ENCODE assay signal across 8 cellular contexts in genomic region chr11:117823294-117823940, GRCh38. TPM values are rescaled to one million over a fixed set of nuclear protein-coding genes. Genes with fewer than 3 reads are reported as not detected.
DNase-seq lines count a peak whose midpoint lies in the region; ATAC-seq and TF ChIP-seq lines count a peak whose summit lies in the region.
"Had no signal": no experiment of that assay in that cellular context is flagged by ENCODE, and none has a peak within 500 bp of the region (broad histone marks: within the 10 kb centered on the region; RNA-seq: fewer than 3 reads in every experiment).

No MANE protein-coding gene starts in this region.

- H3K27ac Mint-ChIP-seq in H9 = no peak overlapping the region

- DNase-seq in H9 = no peak
- peak; percentile 21 for DNase-seq in SK-MEL-5 (ENCODE audit: low read depth, low spot score)
- no peak for DNase-seq in esophagus squamous epithelium (lab: John Stamatoyannopoulos, UW)
- DNase-seq in renal cortical epithelial cell (ENCODE audit: low read depth) = peak; percentile 63
- DNase-seq in NCI-H1417 treated with DMSO at 0.1 percent for 48 hours (lab: John Stamatoyannopoulos, UW) = no peak
- DNase-seq in COR-L47 (lab: John Stamatoyannopoulos, UW) = no peak

- H3T11ph ChIP-seq in H9 (ENCODE audit: low read length) = no peak overlapping the region

- H3K4ac ChIP-seq in H9 (ENCODE audit: low read depth, low read length) = no peak overlapping the region

- H3K36me3 ChIP-seq in esophagus squamous epithelium = no peaks in the 10 kb centered on the region

- H4K8ac ChIP-seq in H9 (replicated peaks; ENCODE audit: insufficient read length, low read depth, low read length) = no peak overlapping the region

- no peak overlapping the region for H4K91ac ChIP-seq in H9 (ENCODE audit: insufficient read length, low read depth, low read length)

- H3K18ac ChIP-seq in H9 (ENCODE audit: insufficient read length, low read depth, low read length) = no peak overlapping the region

- no CpG with 5 or more reads among the region's 18 CpGs for WGBS in H9 (ENCODE audit: extremely low coverage, insufficient read length, low lambda C conversion rate)
- 52 to 75% methylated on average over 5 of the region's 18 CpGs for WGBS in esophagus squamous epithelium, 2 donors

- H2BK20ac ChIP-seq in H9 (ENCODE audit: low read depth, low read length, poor library complexity, severe bottlenecking) = no peak overlapping the region

- H2BK120ac ChIP-seq in H9 (ENCODE audit: low read depth, low read length, poor library complexity, severe bottlenecking) = no peak overlapping the region

- in situ Hi-C loops in SK-MEL-5 (cut with HindIII; ENCODE audit: low pct_unique_long_range_greater_than_20kb, low sequenced_read_pairs) = loop anchor here (25.0 kb wide), 1 partner anchor 114 kb away; the partner anchor contains the start of gene TMPRSS13

- no peaks in the 10 kb centered on the region for H3K79me2 ChIP-seq in H9 (ENCODE audit: insufficient read depth, low read length)

- H3K27ac ChIP-seq in H9 (ENCODE audit: insufficient read length, low read depth, low read length) (no peak overlapping the region), esophagus squamous epithelium (peak overlapping the region; percentile 57 to 86 (median 69))
- H3K27ac ChIP-seq: SK-N-MC had no signal

- no peak overlapping the region for H3K9ac ChIP-seq in H9 (ENCODE audit: extremely low read depth, insufficient read length, low read length)

- H3K56ac ChIP-seq in H9 (ENCODE audit: insufficient read length, low read depth, low read length) = no peak overlapping the region

- no peaks in the 10 kb centered on the region for H3K9me3 ChIP-seq in H9 (ENCODE audit: control insufficient read depth, low read depth, low read length)
- H3K9me3 ChIP-seq in esophagus squamous epithelium = no peaks in the 10 kb centered on the region

- no peak overlapping the region for H3K23ac ChIP-seq in H9 (ENCODE audit: insufficient read length, low read depth, low read length)

- no peak overlapping the region for H2AFZ ChIP-seq in H9 (ENCODE audit: low read length)

- H3K4me1 Mint-ChIP-seq in H9 = peaks cover 40 to 52% of the 10 kb centered on the region in 2 experiments

- no peak overlapping the region for H2BK15ac ChIP-seq in H9 (ENCODE audit: low read depth, low read length)

- no peaks in the 10 kb centered on the region for H3K23me2 ChIP-seq in H9 (ENCODE audit: insufficient read length, low read depth, low read length, poor library complexity, severe bottlenecking)

- H3K4me1 ChIP-seq in H9 (ENCODE audit: insufficient read depth, low read length) = no peaks in the 10 kb centered on the region; the same call in 1 of the 2 replicates
- peaks cover under 1 to 47% (median 27%) of the 10 kb centered on the region in 3 donors for H3K4me1 ChIP-seq in esophagus squamous epithelium

- H3K14ac ChIP-seq in H9 (ENCODE audit: insufficient read depth, low read length) = no peak overlapping the region

- no peak for ATAC-seq in GM21447 (IDR thresholded peaks at IDR 0.05; ENCODE audit: unreplicated experiment)

- H3K27me3 ChIP-seq in H9 (ENCODE audit: insufficient read depth, low read length) = no peaks in the 10 kb centered on the region
- peaks cover 0 to 21% (median 0%) of the 10 kb centered on the region in 4 donors for H3K27me3 ChIP-seq in esophagus squamous epithelium

- H3K36me3 Mint-ChIP-seq in H9 (ENCODE audit: insufficient read depth in 1 of 3, low read depth in 3 of 3) = no peaks in the 10 kb centered on the region

- intact Hi-C loops in esophagus squamous epithelium (cut with DNase I) = no loop called here

- peak; percentile 53; the same call in 2 of the 3 replicates for TF ChIP-seq CTCF in H9 (conservative IDR thresholded peaks at IDR 0.05)
- peak in 1 of 6 experiments; percentile 29 for TF ChIP-seq CTCF in esophagus squamous epithelium (IDR thresholded peaks at IDR 0.05)

- H2AK5ac ChIP-seq in H9 (ENCODE audit: insufficient read length, low read length) = no peak overlapping the region

- no peak overlapping the region for H2BK12ac ChIP-seq in H9 (ENCODE audit: insufficient read length, low read depth, low read length)

- H3K4me3 ChIP-seq in esophagus squamous epithelium = no peak overlapping the region
- H3K4me3 ChIP-seq: SK-N-MC had no signal

- H4K20me1 ChIP-seq in H9 (ENCODE audit: control insufficient read depth, insufficient read depth, insufficient read length) = no peaks in the 10 kb centered on the region

- no peak for TF ChIP-seq POLR2A in esophagus squamous epithelium (IDR thresholded peaks at IDR 0.05)

- H3K4me2 ChIP-seq in H9 (ENCODE audit: insufficient read depth, insufficient read length, low read length) = no peak overlapping the region

- no peak overlapping the region for H4K5ac ChIP-seq in H9 (ENCODE audit: insufficient read length, low read depth, low read length)

- no peaks in the 10 kb centered on the region for H3K79me1 ChIP-seq in H9 (ENCODE audit: insufficient read depth, low read depth, low read length, poor library complexity, severe bottlenecking)

- H3K4me3 Mint-ChIP-seq in H9 = no peak overlapping the region

- no peaks in the 10 kb centered on the region; a peak in 1 of 5 replicates for H3K9me3 Mint-ChIP-seq in H9

- H3K27me3 Mint-ChIP-seq in H9 (ENCODE audit: low read depth) = peaks cover 9% of the 10 kb centered on the region

- no peak overlapping the region for H2BK5ac ChIP-seq in H9 (ENCODE audit: insufficient read length, low read length)

RNA-seq across cellular contexts. Expression of gene FXYD2, which starts 1.1 kb away (rescaled TPM):
- total RNA-seq in H9 (2021) = 0.70 and 0.79 TPM in 2 replicates
- total RNA-seq in SK-MEL-5 (2014; rRNA removed; shearing (Covaris generic)) = not detected in 2 replicates
- not detected in 2 replicates for polyA plus RNA-seq in SK-MEL-5 (2015; cell fraction: cytosol; rRNA removed)
- not detected in 2 replicates for polyA plus RNA-seq in SK-MEL-5 (2015; cell fraction: nucleus; rRNA removed)
- under 1 TPM in 2 of 4 donors, not detected in 2; 0.19 to 0.95 TPM for total RNA-seq in esophagus squamous epithelium
- 361 and 706 TPM in 2 replicates for total RNA-seq in renal cortical epithelial cell

RNA-seq across cellular contexts. Expression of gene DSCAML1, which starts 26.4 kb away (rescaled TPM):
- 0.15 and 0.42 TPM in 2 replicates for total RNA-seq in H9 (2021)
- not detected in 2 replicates for total RNA-seq in SK-MEL-5 (2014; rRNA removed; shearing (Covaris generic))
- polyA plus RNA-seq in SK-MEL-5 (2015; cell fraction: cytosol; rRNA removed) = not detected in 2 replicates
- polyA plus RNA-seq in SK-MEL-5 (2015; cell fraction: nucleus; rRNA removed) = not detected in 2 replicates
- under 1 TPM in 2 of 4 donors, not detected in 2; 0.04 to 0.19 TPM for total RNA-seq in esophagus squamous epithelium
- total RNA-seq in renal cortical epithelial cell = 10.1 and 10.2 TPM in 2 replicates

RNA-seq across cellular contexts. Expression of gene FXYD6, which starts 53.0 kb away (rescaled TPM):
- total RNA-seq in H9 (2021) (16.3 and 18.3 TPM in 2 replicates), esophagus squamous epithelium (10 to 100 TPM in 1 of 4 donors, 1 to 10 TPM in 2, under 1 TPM in 1; 0.61 to 27.7 (median 2.1) TPM), renal cortical epithelial cell (0.20 and 1.0 TPM in 2 replicates)
- total RNA-seq in SK-MEL-5 (2014; rRNA removed; shearing (Covaris generic)) = 5.4 and 6.4 TPM in 2 replicates
- polyA plus RNA-seq in SK-MEL-5 (2015; cell fraction: cytosol; rRNA removed) = 4.0 TPM in 2 replicates
- 2.0 and 7.1 TPM in 2 replicates for polyA plus RNA-seq in SK-MEL-5 (2015; cell fraction: nucleus; rRNA removed)

Comparison
In these comparisons a context has a peak if more than half of its experiments do, and no peak if none do; other contexts are left out.
1. DNase-seq: peak in SK-MEL-5 (single experiment) and renal cortical epithelial cell (single experiment); none in H9 (single experiment), esophagus squamous epithelium (single experiment), NCI-H1417 treated with DMSO at 0.1 percent for 48 hours (single experiment) and COR-L47 (single experiment).
2. RNA of gene FXYD2, which starts 1.1 kb away (total RNA-seq): 361 to 706 TPM in renal cortical epithelial cell; 0.70 to 0.79 TPM in H9, 0.19 to 0.95 TPM in esophagus squamous epithelium and not detected in SK-MEL-5; every median in the first group is over 100 times any median in the second.